10 cellular contexts compared by ENCODE assay signal in genomic region chr7:39855325-39855674, GRCh38.
A peak's percentile ranks its signal among the peaks of the same experiment; 100 is the strongest.
DNase-seq lines count a peak whose midpoint lies in the region; ATAC-seq and TF ChIP-seq lines count a peak whose summit lies in the region.
"Had no signal": no experiment of that assay in that cellular context is flagged by ENCODE, and none has a peak within 500 bp of the region (broad histone marks: within the 10 kb centered on the region; RNA-seq: fewer than 3 reads in every experiment).

No MANE protein-coding gene starts in this region.

- no peaks in the 10 kb centered on the region for H3K27me3 ChIP-seq in CD4-positive, alpha-beta memory T cell (ENCODE audit: insufficient read depth, low read length)
- H3K27me3 ChIP-seq in mammary epithelial cell (ENCODE audit: insufficient read depth, low read length) (no peaks in the 10 kb centered on the region), rectal smooth muscle tissue (ENCODE audit: control insufficient read depth, insufficient read depth, low read length) (no peaks in the 10 kb centered on the region)
- H3K27me3 ChIP-seq: SJCRH30 had no signal

- intact Hi-C loops in CD4-positive, alpha-beta memory T cell (cut with micrococcal nuclease) = no loop called here
- intact Hi-C loops in mammary epithelial cell (cut with micrococcal nuclease) = loop anchor here (10.0 kb wide), 1 partner anchor 270 kb away; no protein-coding TSS in a partner anchor

- in situ Hi-C loops in mammary epithelial cell (cut with MboI; ENCODE audit: low sequenced_read_pairs in 2 of 2) = no loop called here

- peak overlapping the region; percentile 65 for H2AFZ ChIP-seq in mammary epithelial cell (ENCODE audit: low read depth, low read length)

- no peaks in the 10 kb centered on the region for H3K36me3 ChIP-seq in CD4-positive, alpha-beta memory T cell (ENCODE audit: insufficient read depth, low read length)
- H3K36me3 ChIP-seq in mammary epithelial cell (ENCODE audit: insufficient read depth, low read length) (no peaks in the 10 kb centered on the region), rectal smooth muscle tissue (ENCODE audit: control insufficient read depth, insufficient read depth, low read length) (no peaks in the 10 kb centered on the region)
- H3K36me3 ChIP-seq: SJCRH30 had no signal

- H3K27ac Mint-ChIP-seq in CD4-positive, alpha-beta memory T cell = no peak overlapping the region

- no peaks in the 10 kb centered on the region for H3K79me2 ChIP-seq in mammary epithelial cell (ENCODE audit: insufficient read depth, low read length)

- POLR2A ChIA-PET in CD4-positive, alpha-beta memory T cell (lab: Charles Lee; ENCODE audit: partially characterized antibody) = no interaction called here

- H4K20me1 ChIP-seq in mammary epithelial cell (ENCODE audit: insufficient read depth, low read length) = no peaks in the 10 kb centered on the region

- H3K4me2 ChIP-seq in mammary epithelial cell (ENCODE audit: insufficient read depth, low read depth, low read length) = peak overlapping the region; percentile 74

- H3K4me3 Mint-ChIP-seq in CD4-positive, alpha-beta memory T cell = peak overlapping the region; percentile 67 to 92 (median 83)

- H3K36me3 Mint-ChIP-seq in CD4-positive, alpha-beta memory T cell = no peaks in the 10 kb centered on the region

- dilution Hi-C loops in mammary epithelial cell (cut with HindIII; ENCODE audit: low sequenced_read_pairs) = no loop called here

- WGBS in mammary epithelial cell (ENCODE audit: low coverage, missing lambda C conversion rate) = 25% methylated on average over 1 of the region's 1 CpG

- CTCF ChIA-PET in CD4-positive, alpha-beta memory T cell (lab: Charles Lee; ENCODE audit: partially characterized antibody) = interaction anchor here (0.6 to 1.1 kb wide), 3 partner anchors 10 to 42 kb away, joined by 3 read pairs; no protein-coding TSS in a partner anchor
- CTCF ChIA-PET in mammary epithelial cell (lab: Charles Lee; ENCODE audit: low non-redundant PET) = no interaction called here

- H3K27ac ChIP-seq in CD4-positive, alpha-beta memory T cell (ENCODE audit: low read depth, low read length) = no peak overlapping the region
- no peak overlapping the region for H3K27ac ChIP-seq in mammary epithelial cell (ENCODE audit: insufficient read depth, low read depth, low read length)
- no peak overlapping the region for H3K27ac ChIP-seq in rectal smooth muscle tissue (ENCODE audit: low read depth, low read length)
- H3K27ac ChIP-seq: SJCRH30 had no signal

- no peaks in the 10 kb centered on the region for H3K9me3 ChIP-seq in CD4-positive, alpha-beta memory T cell (ENCODE audit: control insufficient read depth in 1 of 2, low read length in 2 of 2)
- no peaks in the 10 kb centered on the region for H3K9me3 ChIP-seq in mammary epithelial cell (replicated peaks; ENCODE audit: insufficient read depth, low read length)
- H3K9me3 ChIP-seq: SJCRH30 had no signal

- no peak for DNase-seq in CD4-positive, alpha-beta memory T cell
- no peak for DNase-seq in mammary epithelial cell
- no peak for DNase-seq in cortex of kidney (lab: John Stamatoyannopoulos, UW)
- no peak for DNase-seq in NCI-H2081 treated with DMSO at 0.1 percent for 48 hours (lab: John Stamatoyannopoulos, UW)
- DNase-seq in NCI-H748 (lab: John Stamatoyannopoulos, UW; ENCODE audit: unreplicated experiment) = no peak
- DNase-seq: NCI-H187 treated with DMSO at 0.1 percent for 48 hours, SJCRH30 had no signal

- no peak for TF ChIP-seq CTCF in mammary epithelial cell (conservative IDR thresholded peaks at IDR 0.05 in 1 of 2, IDR thresholded peaks at IDR 0.05 in 1 of 2; ENCODE audit: extremely low read depth in 1 of 2, insufficient read depth in 1 of 2, low read depth in 1 of 2, low read length in 2 of 2)

- peaks cover 4 to 10% (median 5%) of the 10 kb centered on the region in 4 donors for H3K4me1 Mint-ChIP-seq in CD4-positive, alpha-beta memory T cell

- no peaks in the 10 kb centered on the region for H3K9me3 Mint-ChIP-seq in CD4-positive, alpha-beta memory T cell

- H3K27me3 Mint-ChIP-seq in CD4-positive, alpha-beta memory T cell = peaks cover 25 to 31% of the 10 kb centered on the region in 2 donors

- no peak overlapping the region for H3K4me3 ChIP-seq in CD4-positive, alpha-beta memory T cell (ENCODE audit: low read length in 2 of 2)
- H3K4me3 ChIP-seq in mammary epithelial cell (replicated peaks in 1 of 3; ENCODE audit: insufficient read depth in 1 of 3, low read depth in 2 of 3, low read length in 3 of 3) (peak overlapping the region in 2 of 3 experiments; percentile 35 to 41), rectal smooth muscle tissue (ENCODE audit: low read length) (peak overlapping the region; percentile 45)
- H3K4me3 ChIP-seq: SJCRH30 had no signal

- H3K9ac ChIP-seq in mammary epithelial cell (ENCODE audit: insufficient read depth, low read length) (no peak overlapping the region), rectal smooth muscle tissue (ENCODE audit: low read length) (no peak overlapping the region)

- BruUV-seq in mammary epithelial cell (replicated peaks; lab: Mats Ljungman, UMichigan) = no TSS peak

- peak; percentile 10 for ATAC-seq in HG02763 (IDR thresholded peaks at IDR 0.05; ENCODE audit: unreplicated experiment)
- ATAC-seq in GM18858 (IDR thresholded peaks at IDR 0.05; ENCODE audit: unreplicated experiment) = no peak

- peaks cover 4% of the 10 kb centered on the region for H3K4me1 ChIP-seq in CD4-positive, alpha-beta memory T cell (ENCODE audit: insufficient read depth, low read length)
- H3K4me1 ChIP-seq in mammary epithelial cell (ENCODE audit: insufficient read depth, low read length) (peaks cover 8% of the 10 kb centered on the region), rectal smooth muscle tissue (ENCODE audit: control insufficient read depth, insufficient read depth, low read length) (no peaks in the 10 kb centered on the region)
- H3K4me1 ChIP-seq: SJCRH30 had no signal

Comparison
In these comparisons a context has a peak if more than half of its experiments do, and no peak if none do; other contexts are left out.
1. H3K4me3 ChIP-seq: peak in mammary epithelial cell (2 of 3) and rectal smooth muscle tissue (single experiment); none in CD4-positive, alpha-beta memory T cell (0 of 2).